Comparison of ENCODE assay signal across 8 cellular contexts in the genomic region with DNA sequence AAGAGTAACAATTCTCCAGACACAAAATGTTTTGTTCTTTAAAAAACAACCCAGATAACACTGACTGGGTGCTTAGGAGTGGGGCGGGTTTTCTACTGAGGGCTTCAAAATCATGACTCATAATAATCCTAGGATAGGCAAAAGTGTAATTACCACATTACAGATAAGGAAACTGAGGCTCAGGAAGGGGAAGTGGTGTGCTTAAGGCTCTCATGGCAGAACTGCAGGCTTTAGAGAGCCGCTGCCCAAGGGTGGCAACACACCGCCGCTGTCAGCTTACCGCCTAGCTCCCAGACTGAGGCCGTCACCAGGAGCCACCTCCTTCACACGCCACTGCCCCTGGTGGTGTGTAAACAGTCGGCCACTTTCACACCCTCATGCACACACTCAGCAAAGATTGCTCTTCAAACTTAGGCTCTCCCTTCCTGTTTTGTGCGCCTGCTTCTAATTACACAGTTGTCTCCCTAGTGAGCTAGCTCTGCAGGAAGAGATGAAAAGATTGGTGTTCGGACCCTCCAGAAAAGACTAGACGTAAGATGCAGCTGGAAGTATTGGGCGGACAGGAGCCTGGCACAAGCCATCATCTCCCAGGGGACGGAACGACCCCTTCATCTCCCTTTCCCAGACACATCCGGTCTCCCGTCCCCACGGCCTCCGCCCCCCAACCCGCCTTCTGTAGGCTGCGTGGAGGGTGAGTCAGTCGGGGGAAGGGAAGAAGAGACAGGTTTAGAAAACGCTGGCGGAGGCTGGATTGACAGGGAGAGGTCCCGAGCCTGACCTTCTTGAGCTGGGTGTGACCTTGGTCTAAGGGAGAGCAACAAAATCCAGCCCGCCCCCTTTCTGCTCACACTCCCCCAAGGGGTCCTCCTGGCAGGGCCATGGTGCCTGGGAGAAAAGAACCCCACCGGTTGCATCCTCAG.
DNase-seq lines count a peak whose midpoint lies in the region; ATAC-seq, FAIRE-seq and TF ChIP-seq lines count a peak whose summit lies in the region.

No MANE protein-coding gene starts in this region.

- H4K20me1 ChIP-seq in endothelial cell of umbilical vein (replicated peaks; ENCODE audit: control insufficient read depth, extremely low read depth, insufficient read depth, low read length) = no peaks in the 10 kb centered on the region

- dilution Hi-C loops in endothelial cell of umbilical vein (cut with MboI; ENCODE audit: extremely low pct_ligation_motif_present, low sequenced_read_pairs) = no loop called here

- H3K9me1 ChIP-seq in endothelial cell of umbilical vein (replicated peaks; ENCODE audit: control insufficient read depth, extremely low read depth, insufficient read depth, low read length) = no peaks in the 10 kb centered on the region

- no peak for DNase-seq in GM06990 (ENCODE audit: extremely low read depth, insufficient read length)
- DNase-seq in KG1 (lab: John Stamatoyannopoulos, UW) = peak; percentile 21
- DNase-seq in endothelial cell of umbilical vein (ENCODE audit: low read depth, low spot score) = peak; percentile 15
- no peak for DNase-seq in progenitor cell of endocrine pancreas (ENCODE audit: low spot score, unreplicated experiment)
- DNase-seq in cortex of kidney (lab: John Stamatoyannopoulos, UW) = no peak
- DNase-seq in naive thymus-derived CD8-positive, alpha-beta T cell = no peak

- no peak overlapping the region for H3K4me3 ChIP-seq in GM06990 (replicated peaks; ENCODE audit: low read depth, low read length)
- no peak overlapping the region for H3K4me3 ChIP-seq in endothelial cell of umbilical vein (replicated peaks in 1 of 3; ENCODE audit: insufficient read depth in 1 of 3, low read depth in 1 of 3, low read length in 3 of 3)

- CTCF ChIA-PET in endothelial cell of umbilical vein (lab: Charles Lee) = no interaction called here

- no peaks in the 10 kb centered on the region for H3K36me3 Mint-ChIP-seq in progenitor cell of endocrine pancreas (ENCODE audit: insufficient read depth)
- no peaks in the 10 kb centered on the region for H3K36me3 Mint-ChIP-seq in naive thymus-derived CD8-positive, alpha-beta T cell

- H3K4me1 Mint-ChIP-seq in progenitor cell of endocrine pancreas (ENCODE audit: low read depth) = peaks cover 3% of the 10 kb centered on the region
- peaks cover 2 to 6% (median 3%) of the 10 kb centered on the region in 4 donors for H3K4me1 Mint-ChIP-seq in naive thymus-derived CD8-positive, alpha-beta T cell

- H3K4me3 Mint-ChIP-seq in progenitor cell of endocrine pancreas (ENCODE audit: low read depth) = no peak overlapping the region
- H3K4me3 Mint-ChIP-seq in naive thymus-derived CD8-positive, alpha-beta T cell = peak overlapping the region in 1 of 10 donors; percentile 29

- ATAC-seq in HG03097 (IDR thresholded peaks at IDR 0.05; ENCODE audit: low FRiP score, unreplicated experiment) (no peak), HG03432 (IDR thresholded peaks at IDR 0.05; ENCODE audit: unreplicated experiment) (no peak)
- ATAC-seq in naive thymus-derived CD8-positive, alpha-beta T cell = no peak

- no peak for TF ChIP-seq POLR2A in endothelial cell of umbilical vein (IDR thresholded peaks at IDR 0.05; ENCODE audit: low read depth, low read length)

- no peaks in the 10 kb centered on the region for H3K79me2 ChIP-seq in endothelial cell of umbilical vein (ENCODE audit: control insufficient read depth, insufficient read depth, low read length)

- no peak for FAIRE-seq in endothelial cell of umbilical vein (lab: Jason Lieb, UNC)

- no peak overlapping the region for H3K27ac ChIP-seq in endothelial cell of umbilical vein (ENCODE audit: insufficient read depth, low read depth, low read length)

- H3K27me3 ChIP-seq in GM06990 (replicated peaks; ENCODE audit: control insufficient read depth, insufficient read depth, low read length) (no peaks in the 10 kb centered on the region), endothelial cell of umbilical vein (ENCODE audit: control insufficient read depth in 2 of 2, insufficient read depth in 2 of 2, low read length in 2 of 2) (peaks cover 0 to 4% of the 10 kb centered on the region in 2 experiments)

- peak overlapping the region; percentile 28 for H3K4me2 ChIP-seq in endothelial cell of umbilical vein (ENCODE audit: insufficient read depth, low read length)

- H2AFZ ChIP-seq in endothelial cell of umbilical vein (ENCODE audit: low read depth, low read length) = peak overlapping the region; percentile 15

- H3K9me3 Mint-ChIP-seq in progenitor cell of endocrine pancreas (ENCODE audit: low read depth) = peaks cover 3% of the 10 kb centered on the region
- peaks cover 0 to 9% (median 0%) of the 10 kb centered on the region in 9 donors for H3K9me3 Mint-ChIP-seq in naive thymus-derived CD8-positive, alpha-beta T cell

- no peaks in the 10 kb centered on the region for H3K4me1 ChIP-seq in endothelial cell of umbilical vein (ENCODE audit: control insufficient read depth, extremely low read depth, insufficient read depth, low read length)

- intact Hi-C loops in endothelial cell of umbilical vein (cut with micrococcal nuclease) = no loop called here

- H3K36me3 ChIP-seq in GM06990 (ENCODE audit: control insufficient read depth, insufficient read depth, low read length) (no peaks in the 10 kb centered on the region), endothelial cell of umbilical vein (ENCODE audit: control insufficient read depth in 2 of 2, extremely low read depth in 1 of 2, insufficient read depth in 2 of 2, low read length in 2 of 2) (no peaks in the 10 kb centered on the region)

- no peak overlapping the region for H3K27ac Mint-ChIP-seq in progenitor cell of endocrine pancreas
- H3K27ac Mint-ChIP-seq in naive thymus-derived CD8-positive, alpha-beta T cell = no peak overlapping the region

- POLR2A ChIA-PET in endothelial cell of umbilical vein (lab: Charles Lee) = no interaction called here
- POLR2A ChIA-PET in naive thymus-derived CD8-positive, alpha-beta T cell (lab: Charles Lee) = no interaction called here

- H3K9ac ChIP-seq in endothelial cell of umbilical vein (replicated peaks; ENCODE audit: extremely low read depth, insufficient read depth, low read length) = no peak overlapping the region

- TF ChIP-seq CTCF in GM06990 (IDR thresholded peaks at IDR 0.05; ENCODE audit: insufficient read depth, low read length, poor library complexity, severe bottlenecking) (peak; percentile 37), endothelial cell of umbilical vein (IDR thresholded peaks at IDR 0.05; ENCODE audit: extremely low read depth in 1 of 2, insufficient read depth in 1 of 2, low read depth in 1 of 2, low read length in 2 of 2) (peak in 1 of 2 donors; percentile 34), progenitor cell of endocrine pancreas (IDR thresholded peaks at IDR 0.05; ENCODE audit: unreplicated experiment) (peak; percentile 37)

- H3K9me3 ChIP-seq in endothelial cell of umbilical vein (replicated peaks; ENCODE audit: control insufficient read depth, insufficient read depth, low read length) = no peaks in the 10 kb centered on the region

- no TSS peak for BruUV-seq in endothelial cell of umbilical vein (replicated peaks; lab: Mats Ljungman, UMichigan)

- peaks cover 11% of the 10 kb centered on the region for H3K27me3 Mint-ChIP-seq in progenitor cell of endocrine pancreas
- H3K27me3 Mint-ChIP-seq in naive thymus-derived CD8-positive, alpha-beta T cell = peaks cover 1 to 33% (median 25%) of the 10 kb centered on the region in 5 donors

TF ChIP-seq in endothelial cell of umbilical vein, 7 proteins besides CTCF, POLR2A, EP300 and RAD21:
- TF ChIP-seq GATA2 (IDR thresholded peaks at IDR 0.05; ENCODE audit: insufficient read depth, insufficient read length, low read depth, low read length) (no peak), POLR2AphosphoS5 (IDR thresholded peaks at IDR 0.05; ENCODE audit: insufficient read depth, low read depth, low read length) (no peak), EZH2 (IDR thresholded peaks at IDR 0.05; ENCODE audit: borderline replicate concordance, low read depth, low read length, severe bottlenecking) (no peak), FOS (IDR thresholded peaks at IDR 0.05; ENCODE audit: borderline replicate concordance, insufficient read depth, low read length) (no peak), JUN (IDR thresholded peaks at IDR 0.05; ENCODE audit: borderline replicate concordance, insufficient read depth, insufficient read length, low read depth) (no peak), MYC (IDR thresholded peaks at IDR 0.05; ENCODE audit: low read depth, low read length) (no peak)
- TF ChIP-seq, protein P1, sequence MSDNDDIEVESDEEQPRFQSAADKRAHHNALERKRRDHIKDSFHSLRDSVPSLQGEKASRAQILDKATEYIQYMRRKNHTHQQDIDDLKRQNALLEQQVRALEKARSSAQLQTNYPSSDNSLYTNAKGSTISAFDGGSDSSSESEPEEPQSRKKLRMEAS (IDR thresholded peaks at IDR 0.05; ENCODE audit: insufficient read depth, insufficient read length) = no peak

Comparison
In these comparisons a context has a peak if more than half of its experiments do, and no peak if none do; other contexts are left out.
1. DNase-seq: peak in KG1 (single experiment) and endothelial cell of umbilical vein (single experiment); none in GM06990 (single experiment), progenitor cell of endocrine pancreas (single experiment), cortex of kidney (single experiment) and naive thymus-derived CD8-positive, alpha-beta T cell (0 of 10).